7 cellular contexts compared by ENCODE assay signal in the genomic region with DNA sequence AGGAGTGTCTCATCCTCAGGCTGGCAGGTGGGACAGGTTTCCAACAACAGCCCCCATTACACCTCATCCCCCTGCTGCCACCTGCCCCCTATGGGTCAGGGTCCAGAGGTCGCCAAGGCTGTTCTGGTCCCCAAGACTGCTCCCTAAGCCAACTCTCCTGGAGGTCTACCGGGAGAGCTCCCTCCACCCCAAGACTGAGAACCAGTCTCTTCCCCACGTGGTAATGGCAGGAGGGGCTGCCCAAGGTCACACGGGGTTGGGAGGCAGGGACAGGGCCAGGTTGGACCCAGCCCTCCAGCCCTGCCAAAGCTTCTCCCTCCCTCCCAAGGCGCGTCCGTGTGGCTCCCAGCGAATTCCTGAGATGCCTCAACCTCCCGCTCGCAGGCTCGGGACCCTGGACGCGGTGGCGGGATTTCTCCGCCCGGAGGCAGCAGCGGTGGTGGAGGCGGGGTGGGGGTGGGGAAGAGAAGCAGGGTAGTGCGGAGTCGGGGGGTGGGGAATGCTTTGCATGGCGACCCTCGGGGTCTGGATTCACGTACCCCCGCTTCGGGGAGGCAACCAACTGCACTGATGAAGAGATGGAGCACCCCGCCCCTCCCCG.
DNase-seq lines count a peak whose midpoint lies in the region; ATAC-seq and TF ChIP-seq lines count a peak whose summit lies in the region.

No MANE protein-coding gene starts in this region.

- peaks cover 0 to 33% (median 20%) of the 10 kb centered on the region in 5 donors for H3K4me1 ChIP-seq in subcutaneous abdominal adipose tissue (ENCODE audit: control insufficient read depth in 5 of 5, insufficient read depth in 5 of 5, low read length in 5 of 5)

- ATAC-seq in activated naive CD8-positive, alpha-beta T cell treated with anti-CD3 and anti-CD28 coated beads, Interleukin-2, amount 50 U/mL, for 24 hours = no peak
- no peak for ATAC-seq in HG03378 (IDR thresholded peaks at IDR 0.05; ENCODE audit: unreplicated experiment)

- H3K36me3 Mint-ChIP-seq in activated naive CD8-positive, alpha-beta T cell treated with anti-CD3 and anti-CD28 coated beads, Interleukin-2, amount 50 U/mL, for 24 hours (ENCODE audit: low read depth) = peaks cover 6% of the 10 kb centered on the region

- TF ChIP-seq CTCF in HFF-Myc (IDR thresholded peaks at IDR 0.05; ENCODE audit: low read depth, low read length, missing control alignments) = no peak

- H3K27me3 Mint-ChIP-seq in activated naive CD8-positive, alpha-beta T cell treated with anti-CD3 and anti-CD28 coated beads, Interleukin-2, amount 50 U/mL, for 24 hours = no peaks in the 10 kb centered on the region

- no peaks in the 10 kb centered on the region for H3K27me3 ChIP-seq in subcutaneous abdominal adipose tissue (ENCODE audit: control insufficient read depth in 5 of 5, insufficient read depth in 4 of 5, low read length in 5 of 5)

- H3K4me1 Mint-ChIP-seq in activated naive CD8-positive, alpha-beta T cell treated with anti-CD3 and anti-CD28 coated beads, Interleukin-2, amount 50 U/mL, for 24 hours = peaks cover 39% of the 10 kb centered on the region

- no peaks in the 10 kb centered on the region for H3K36me3 ChIP-seq in subcutaneous abdominal adipose tissue (ENCODE audit: control insufficient read depth in 5 of 5, insufficient read depth in 5 of 5, low read length in 5 of 5)

- H3K9ac ChIP-seq in subcutaneous abdominal adipose tissue (ENCODE audit: low read length in 5 of 5) = peak overlapping the region in 3 of 5 donors; percentile 61 to 70 (median 64)

- peak overlapping the region; percentile 32 for H3K4me3 Mint-ChIP-seq in activated naive CD8-positive, alpha-beta T cell treated with anti-CD3 and anti-CD28 coated beads, Interleukin-2, amount 50 U/mL, for 24 hours

- H3K9me3 Mint-ChIP-seq in activated naive CD8-positive, alpha-beta T cell treated with anti-CD3 and anti-CD28 coated beads, Interleukin-2, amount 50 U/mL, for 24 hours = no peaks in the 10 kb centered on the region

- H3K27ac ChIP-seq in subcutaneous abdominal adipose tissue (ENCODE audit: low read depth, low read length) = no peak overlapping the region

- no peak overlapping the region for H3K27ac Mint-ChIP-seq in activated naive CD8-positive, alpha-beta T cell treated with anti-CD3 and anti-CD28 coated beads, Interleukin-2, amount 50 U/mL, for 24 hours

- peak overlapping the region; percentile 37 for H3K4me3 ChIP-seq in HFF-Myc (replicated peaks; ENCODE audit: low read depth, low read length)
- peak overlapping the region in 4 of 5 donors; percentile 60 to 88 (median 72) for H3K4me3 ChIP-seq in subcutaneous abdominal adipose tissue (ENCODE audit: low read depth in 1 of 5, low read length in 5 of 5)

- no peaks in the 10 kb centered on the region for H3K9me3 ChIP-seq in subcutaneous abdominal adipose tissue (ENCODE audit: control insufficient read depth in 5 of 5, low read length in 5 of 5)

- DNase-seq in HFF-Myc (ENCODE audit: extremely low read depth, low read depth) (no peak), iPS-NIHi7 (ENCODE audit: extremely low spot score) (peak; percentile 71), middle frontal gyrus (ENCODE audit: extremely low spot score, low spot score) (no peak), globus pallidus (ENCODE audit: low spot score) (no peak)
- no peak for DNase-seq in activated naive CD8-positive, alpha-beta T cell treated with anti-CD3 and anti-CD28 coated beads, Interleukin-2, amount 50 U/mL, for 24 hours
